ENCODE assay signal across 10 cellular contexts in genomic region chr20:3766381-3766780, GRCh38. TPM values are rescaled to one million over a fixed set of nuclear protein-coding genes. Genes with fewer than 3 reads are reported as not detected.
DNase-seq lines count a peak whose midpoint lies in the region; ATAC-seq and TF ChIP-seq lines count a peak whose summit lies in the region.
"Had no signal": no experiment of that assay in that cellular context is flagged by ENCODE, and none has a peak within 500 bp of the region (broad histone marks: within the 10 kb centered on the region; RNA-seq: fewer than 3 reads in every experiment).

No MANE protein-coding gene starts in this region.

- in situ Hi-C loops in gastrocnemius medialis (cut with MboI; ENCODE audit: low sequenced_read_pairs in 4 of 4): loop anchor here in 1 of 4 donors (25.0 kb wide), 1 partner anchor 321 kb away; no protein-coding TSS in a partner anchor

- H3K4me3 ChIP-seq in GM23338: peak overlapping the region; percentile 95
- H3K4me3 ChIP-seq in fibroblast of the aortic adventitia (ENCODE audit: low read depth, low read length): peak overlapping the region; percentile 82
- peak overlapping the region; percentile 66 to 94 (median 84) for H3K4me3 ChIP-seq in gastrocnemius medialis

- H3K9me3 ChIP-seq in gastrocnemius medialis: no peaks in the 10 kb centered on the region

- H3K36me3 ChIP-seq in GM23338 (ENCODE audit: insufficient read depth): no peaks in the 10 kb centered on the region; the same call in none of the 2 replicates
- H3K36me3 ChIP-seq in gastrocnemius medialis: no peaks in the 10 kb centered on the region

- peaks cover 11% of the 10 kb centered on the region for H3K27me3 Mint-ChIP-seq in GM23338 (ENCODE audit: insufficient read depth, low read depth, poor library complexity)

- peak overlapping the region; percentile 95 for H3K4me2 ChIP-seq in GM23338

- H3K79me2 ChIP-seq in GM23338 (replicated peaks; ENCODE audit: insufficient read depth): peaks cover 24% of the 10 kb centered on the region

- no peak overlapping the region for H2AFZ ChIP-seq in GM23338

- H3K4me1 Mint-ChIP-seq in GM23338: peaks cover 16% of the 10 kb centered on the region

- no peaks in the 10 kb centered on the region for H3K9me3 Mint-ChIP-seq in GM23338

- H3F3A ChIP-seq in GM23338 (replicated peaks; ENCODE audit: low read depth): 0 out of 2 replicates have a peak, but pooled peaks cover 4% of the 10 kb centered on the region

- ATAC-seq in GM23338 (no peak), gastrocnemius medialis (no peak), HG02938 (IDR thresholded peaks at IDR 0.05; ENCODE audit: unreplicated experiment) (no peak), GM21367 (IDR thresholded peaks at IDR 0.05; ENCODE audit: unreplicated experiment) (no peak)

- DNase-seq in GM23338 (ENCODE audit: low spot score): no peak
- DNase-seq in fibroblast of the aortic adventitia (ENCODE audit: low read depth): no peak
- no peak for DNase-seq in gastrocnemius medialis
- no peak for DNase-seq in SKM-1 treated with dmso at 0.1 percent for 144 hours (lab: John Stamatoyannopoulos, UW; ENCODE audit: unreplicated experiment)
- DNase-seq in activated CD4-positive, alpha-beta T cell treated with anti-CD3 and anti-CD28 coated beads for 4 hours: no peak
- DNase-seq: activated CD4-positive, CD25-positive, alpha-beta regulatory T cell treated with anti-CD3 and anti-CD28 coated beads, Interleukin-2, amount 50 U/mL, for 72 hours had no signal

- H3K9me2 ChIP-seq in GM23338 (ENCODE audit: insufficient read depth): no peaks in the 10 kb centered on the region

- peaks cover 7% of the 10 kb centered on the region; the same call in 1 of the 3 replicates for H3K36me3 Mint-ChIP-seq in GM23338 (ENCODE audit: low read depth)

- H3K27me3 ChIP-seq in GM23338 (ENCODE audit: insufficient read depth) (no peaks in the 10 kb centered on the region), gastrocnemius medialis (no peaks in the 10 kb centered on the region)

- H3K4me3 Mint-ChIP-seq in GM23338: peak overlapping the region; percentile 92

- TF ChIP-seq POLR2A in gastrocnemius medialis (IDR thresholded peaks at IDR 0.05): no peak

- TF ChIP-seq CTCF in GM23338 (conservative IDR thresholded peaks at IDR 0.05; ENCODE audit: low read depth in 2 of 2): no peak
- no peak for TF ChIP-seq CTCF in VCaP (conservative IDR thresholded peaks at IDR 0.05)
- TF ChIP-seq CTCF in fibroblast of the aortic adventitia (IDR thresholded peaks at IDR 0.05; ENCODE audit: insufficient read depth, low read length): no peak
- no peak for TF ChIP-seq CTCF in gastrocnemius medialis (IDR thresholded peaks at IDR 0.05 in 4 of 5, conservative IDR thresholded peaks at IDR 0.05 in 1 of 5)

- intact Hi-C loops in gastrocnemius medialis (cut with DNase I; ENCODE audit: low total_unique reads): loop anchor here (2.0 to 10.0 kb wide), 3 partner anchors 60 to 362 kb away; partner anchors contain the start of gene DNAAF9

- peaks cover 15% of the 10 kb centered on the region for H3K4me1 ChIP-seq in GM23338 (ENCODE audit: insufficient read depth)
- peaks cover 12 to 23% of the 10 kb centered on the region in 2 donors for H3K4me1 ChIP-seq in gastrocnemius medialis

- no peak overlapping the region for H3K27ac ChIP-seq in GM23338 (ENCODE audit: low read depth)
- H3K27ac ChIP-seq in VCaP: peak overlapping the region; percentile 80; the same call in 1 of the 2 replicates
- peak overlapping the region in 3 of 4 donors; percentile 45 to 84 (median 69) for H3K27ac ChIP-seq in gastrocnemius medialis

- no peak overlapping the region for H3K27ac Mint-ChIP-seq in GM23338

- H4K20me1 ChIP-seq in GM23338 (replicated peaks; ENCODE audit: insufficient read depth): peaks cover 6% of the 10 kb centered on the region

TF ChIP-seq in GM23338, 12 proteins besides CTCF, POLR2A, EP300 and RAD21 (continues in another document):
- no peak for TF ChIP-seq CREB1 (CRISPR knock-in tag; IDR thresholded peaks at IDR 0.05; ENCODE audit: low read depth)
- no peak for TF ChIP-seq EZH2phosphoT487 (IDR thresholded peaks at IDR 0.05; ENCODE audit: unreplicated experiment)
- TF ChIP-seq EZH2 (IDR thresholded peaks at IDR 0.05; ENCODE audit: low read depth, unreplicated experiment): no peak
- TF ChIP-seq ZNF462 (CRISPR knock-in tag; IDR thresholded peaks at IDR 0.05): no peak
- no peak for TF ChIP-seq JUNB (IDR thresholded peaks at IDR 0.05; ENCODE audit: unreplicated experiment)

RNA-seq across cellular contexts. Expression of gene ADISSP, which starts 1.2 kb away (rescaled TPM):
- 79.0 and 86.6 TPM in 2 replicates for total RNA-seq in GM23338 (2014; rRNA removed; shearing (Covaris generic))
- 126 and 131 TPM in 2 replicates for polyA plus RNA-seq in GM23338 (2016; fragmentation: Nextera tagmentation; extraction: Ambion mirVana)
- total RNA-seq in fibroblast of the aortic adventitia (ENCODE audit: low replicate concordance): 28.4 and 37.7 TPM in 2 replicates
- total RNA-seq in gastrocnemius medialis: 10 to 100 TPM in 2 of 4 donors, 1 to 10 TPM in 2; 5.9 to 16.4 (median 9.6) TPM

RNA-seq across cellular contexts. Expression of gene SPEF1, which starts 14.9 kb away (rescaled TPM):
- total RNA-seq in GM23338 (2014; rRNA removed; shearing (Covaris generic)): 0.69 and 1.3 TPM in 2 replicates
- 0.68 and 0.85 TPM in 2 replicates for polyA plus RNA-seq in GM23338 (2016; fragmentation: Nextera tagmentation; extraction: Ambion mirVana)
- 0.09 TPM in 1 of 2 replicates, not detected in the other for total RNA-seq in fibroblast of the aortic adventitia (ENCODE audit: low replicate concordance)
- total RNA-seq in gastrocnemius medialis: not detected

RNA-seq across cellular contexts. Expression of gene CENPB, which starts 20.2 kb away (rescaled TPM):
- 44.3 and 52.1 TPM in 2 replicates for total RNA-seq in GM23338 (2014; rRNA removed; shearing (Covaris generic))
- 9.5 and 10.8 TPM in 2 replicates for polyA plus RNA-seq in GM23338 (2016; fragmentation: Nextera tagmentation; extraction: Ambion mirVana)
- 94.8 and 170 TPM in 2 replicates for total RNA-seq in fibroblast of the aortic adventitia (ENCODE audit: low replicate concordance)
- total RNA-seq in gastrocnemius medialis: 100 to 1,000 TPM in 3 of 4 donors, 10 to 100 TPM in 1; 67.5 to 186 (median 143) TPM

RNA-seq across cellular contexts. Expression of gene CDC25B, which starts 29.7 kb away (rescaled TPM):
- total RNA-seq in GM23338 (2014; rRNA removed; shearing (Covaris generic)): 19.9 and 33.0 TPM in 2 replicates
- polyA plus RNA-seq in GM23338 (2016; fragmentation: Nextera tagmentation; extraction: Ambion mirVana): 9.8 and 10.5 TPM in 2 replicates
- 51.0 and 58.5 TPM in 2 replicates for total RNA-seq in fibroblast of the aortic adventitia (ENCODE audit: low replicate concordance)
- 10 to 100 TPM in 2 of 4 donors, 1 to 10 TPM in 2; 2.3 to 17.3 (median 10.1) TPM for total RNA-seq in gastrocnemius medialis

RNA-seq across cellular contexts. Expression of gene HSPA12B, which starts 33.9 kb away (rescaled TPM):
- 6.4 and 6.5 TPM in 2 replicates for total RNA-seq in GM23338 (2014; rRNA removed; shearing (Covaris generic))
- polyA plus RNA-seq in GM23338 (2016; fragmentation: Nextera tagmentation; extraction: Ambion mirVana): 2.8 and 3.3 TPM in 2 replicates
- total RNA-seq in fibroblast of the aortic adventitia (ENCODE audit: low replicate concordance): 0.18 and 8.3 TPM in 2 replicates
- 1 to 10 TPM; 3.7 to 8.5 (median 5.8) TPM for total RNA-seq in gastrocnemius medialis
- total RNA-seq: LHCN-M2 had no signal
